13 cellular contexts compared by ENCODE assay signal in genomic region chr11:28836285-28837081, GRCh38.
DNase-seq lines count a peak whose midpoint lies in the region; ATAC-seq and TF ChIP-seq lines count a peak whose summit lies in the region.
"Had no signal": no experiment of that assay in that cellular context is flagged by ENCODE, and none has a peak within 500 bp of the region (broad histone marks: within the 10 kb centered on the region; RNA-seq: fewer than 3 reads in every experiment).

No MANE protein-coding gene starts in this region.

- ATAC-seq in GM18858 (IDR thresholded peaks at IDR 0.05; ENCODE audit: unreplicated experiment): no peak
- ATAC-seq: activated T-cell treated with anti-CD3 and anti-CD28 coated beads, Interleukin-2, amount 50 U/mL, for 72 hours; naive thymus-derived CD8-positive, alpha-beta T cell; T-helper 17 cell had no signal

- H3K79me2 ChIP-seq in mesendoderm (ENCODE audit: control insufficient read depth, insufficient read depth, low read length): no peaks in the 10 kb centered on the region

- DNase-seq in COLO829 (ENCODE audit: low spot score) (peak; percentile 55), LoVo (ENCODE audit: low spot score) (peak; percentile 26), cardiac fibroblast (ENCODE audit: low read depth in 2 of 2) (peak; percentile 94 to 99), mesendoderm (peak; percentile 29), iPS-NIHi7 (ENCODE audit: extremely low spot score) (no peak), NCI-H446 (lab: John Stamatoyannopoulos, UW) (no peak), NCI-H1694 (lab: John Stamatoyannopoulos, UW) (no peak)
- DNase-seq: activated T-cell treated with anti-CD3 and anti-CD28 coated beads, Interleukin-2, amount 50 U/mL, for 72 hours; DND-41; naive thymus-derived CD8-positive, alpha-beta T cell; NCI-H1105; T-helper 17 cell had no signal

- H2AK5ac ChIP-seq in mesendoderm (ENCODE audit: low read length): no peak overlapping the region

- H3K4me2 ChIP-seq in mesendoderm (ENCODE audit: low read length): no peak overlapping the region

- H3K36me3 ChIP-seq in mesendoderm (ENCODE audit: control insufficient read depth, insufficient read depth, low read length): no peaks in the 10 kb centered on the region

- H4K8ac ChIP-seq in mesendoderm (ENCODE audit: low read depth, low read length): no peak overlapping the region

- H3K18ac ChIP-seq in mesendoderm (ENCODE audit: low read length): no peak overlapping the region

- no peak overlapping the region for H2BK5ac ChIP-seq in mesendoderm (ENCODE audit: low read length)

- no peak overlapping the region for H3K9ac ChIP-seq in mesendoderm (ENCODE audit: low read length)

- no peak overlapping the region for H3K56ac ChIP-seq in mesendoderm (ENCODE audit: low read length)

- H3K79me1 ChIP-seq in mesendoderm (ENCODE audit: low read length): no peaks in the 10 kb centered on the region

- H3K27ac ChIP-seq in mesendoderm (ENCODE audit: low read depth, low read length): no peak overlapping the region

- H2BK120ac ChIP-seq in mesendoderm (ENCODE audit: low read depth, low read length): peak overlapping the region; percentile 45

- H3K23ac ChIP-seq in mesendoderm (ENCODE audit: low read length): no peak overlapping the region

- H3K4me3 ChIP-seq in cardiac fibroblast (replicated peaks in 1 of 2; ENCODE audit: low read depth in 2 of 2, low read length in 2 of 2) (no peak overlapping the region), mesendoderm (ENCODE audit: low read length) (no peak overlapping the region)

- TF ChIP-seq CTCF in cardiac fibroblast (IDR thresholded peaks at IDR 0.05; ENCODE audit: low read depth, low read length): no peak

- no peak overlapping the region for H2BK15ac ChIP-seq in mesendoderm (replicated peaks; ENCODE audit: low read depth)

- peak overlapping the region; percentile 87 for H3K4ac ChIP-seq in mesendoderm (ENCODE audit: low read depth, low read length)

- WGBS in mesendoderm (ENCODE audit: extremely low coverage, insufficient coverage, low lambda C conversion rate): no CpG with 5 or more reads among the region's 4 CpGs

- peaks cover 2% of the 10 kb centered on the region for H3K4me1 ChIP-seq in mesendoderm (ENCODE audit: control insufficient read depth, low read depth, low read length)

- H4K5ac ChIP-seq in mesendoderm (ENCODE audit: low read length): no peak overlapping the region

- H3K27me3 ChIP-seq in mesendoderm (ENCODE audit: insufficient read depth, low read length, poor library complexity): no peaks in the 10 kb centered on the region

Comparison
In these comparisons a context has a peak if more than half of its experiments do, and no peak if none do; other contexts are left out.
1. DNase-seq: peak in COLO829 (single experiment), LoVo (single experiment), cardiac fibroblast (2 of 2) and mesendoderm (single experiment); none in iPS-NIHi7 (single experiment), NCI-H446 (0 of 2) and NCI-H1694 (single experiment).